22 cellular contexts compared by ENCODE assay signal in genomic region chr6:64467656-64468055, GRCh38.
"Had no signal": no experiment of that assay in that cellular context is flagged by ENCODE, and none has a peak within 500 bp of the region (broad histone marks: within the 10 kb centered on the region; RNA-seq: fewer than 3 reads in every experiment).

No MANE protein-coding gene starts in this region.

- ATAC-seq: mucosa of descending colon; naive thymus-derived CD4-positive, alpha-beta T cell; natural killer cell treated with Interleukin-12 subunit alpha and Interleukin-12 subunit beta and Interleukin-15 and Interleukin-18, amount 100 ng/mL, for 72 hours; pancreas; right cardiac atrium; sciatic nerve; stimulated activated memory B cell treated with anti-CD40 and anti-IgM and Interleukin-4, amounts not matched to agents 10 μg/mL and 1 μg/mL and 100 μg/mL, for 72 hours; stimulated activated naive CD8-positive, alpha-beta T cell treated with anti-CD3 and anti-CD28 coated beads, Interleukin-15, amount 100 ng/mL, for 72 hours had no signal

- DNase-seq: heart left ventricle; hypothalamus; immature natural killer cell; left ventricle myocardium inferior; midbrain; mucosa of descending colon; naive thymus-derived CD4-positive, alpha-beta T cell; nucleus accumbens; right cardiac atrium; stimulated activated CD4-positive, alpha-beta T cell treated with anti-CD3 and anti-CD28 coated beads, Interleukin-4, amount 100 ng/mL, for 24 hours; stimulated activated naive CD4-positive, alpha-beta T cell treated with Interleukin-2 at 50 U/mL for 16 hours; stimulated activated naive CD8-positive, alpha-beta T cell treated with anti-CD3 and anti-CD28 coated beads, Interleukin-15, amount 100 ng/mL, for 72 hours; substantia nigra had no signal

- H3K9me3 ChIP-seq: mucosa of descending colon, pancreas, vagina had no signal

- H3K27ac ChIP-seq: heart left ventricle, left ventricle myocardium inferior, pancreas, skin epidermis, tibial nerve, vagina had no signal

- H3K4me3 ChIP-seq: heart left ventricle, left ventricle myocardium inferior, lung, mucosa of descending colon, pancreas, skin epidermis, tibial nerve, vagina had no signal

- H3K36me3 ChIP-seq: heart left ventricle, left ventricle myocardium inferior, pancreas, tibial nerve, vagina had no signal

- H3K4me1 ChIP-seq: heart left ventricle, left ventricle myocardium inferior, pancreas, tibial nerve, vagina had no signal

- H3K27me3 ChIP-seq: heart left ventricle, pancreas, tibial nerve, vagina had no signal

- FAIRE-seq: islet of Langerhans, pancreas had no signal
